In genomic region chr3:148955544-148956346, GRCh38 we compare ENCODE assay signal across 1 cellular context.
TF ChIP-seq lines count a peak whose summit lies in the region.

No MANE protein-coding gene starts in this region.

TF ChIP-seq in GM23338, 12 proteins besides CTCF, POLR2A, EP300 and RAD21 (continued from another document):
- no peak for TF ChIP-seq REST (IDR thresholded peaks at IDR 0.05; ENCODE audit: unreplicated experiment)
